ENCODE assay signal across 27 cellular contexts in the genomic region with DNA sequence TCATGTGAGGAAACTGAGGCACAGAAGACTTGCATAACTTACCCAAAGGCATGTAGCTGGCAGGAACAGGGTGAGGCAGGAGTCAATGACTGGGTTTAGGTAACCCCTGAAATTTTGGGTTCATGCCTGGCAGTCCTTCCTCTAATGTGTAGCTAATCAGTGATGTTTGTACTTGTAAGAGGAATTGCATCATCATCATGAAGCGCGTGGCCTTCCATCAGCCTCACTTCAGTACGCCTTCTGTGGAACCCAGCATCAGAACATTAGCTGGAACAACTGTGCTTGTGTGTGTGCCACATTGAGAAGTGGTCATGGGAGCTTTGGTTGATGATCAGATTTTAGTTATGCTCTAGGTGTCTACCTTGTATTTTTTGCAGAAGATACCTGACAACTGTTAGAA. TPM values are rescaled to one million over a fixed set of nuclear protein-coding genes. Genes with fewer than 3 reads are reported as not detected.
DNase-seq lines count a peak whose midpoint lies in the region; ATAC-seq and TF ChIP-seq lines count a peak whose summit lies in the region.
"Had no signal": no experiment of that assay in that cellular context is flagged by ENCODE, and none has a peak within 500 bp of the region (broad histone marks: within the 10 kb centered on the region; RNA-seq: fewer than 3 reads in every experiment).

No MANE protein-coding gene starts in this region.

- ATAC-seq in upper lobe of right lung = peak; percentile 59
- ATAC-seq: gastroesophageal sphincter, GM12878, left ventricle myocardium superior, natural killer cell had no signal

- no peaks in the 10 kb centered on the region for H3K4me1 Mint-ChIP-seq in activated naive CD4-positive, alpha-beta T cell treated with anti-CD3 and anti-CD28 coated beads for 36 hours (ENCODE audit: low read depth)
- peaks cover 3% of the 10 kb centered on the region for H3K4me1 Mint-ChIP-seq in activated T-helper 2 cell treated with anti-CD3 and anti-CD28 coated beads, Interferon-gamma antibody, Interleukin-2, Interleukin-4, amounts not matched to agents 10 μg/mL and 5 μg/mL and 100 μg/mL, durations not matched to agents 14 hours and 24 hours and 36 hours (ENCODE audit: low read depth)
- H3K4me1 Mint-ChIP-seq: brain, CD14-positive monocyte had no signal

- no peak overlapping the region for H3K4me3 Mint-ChIP-seq in activated naive CD4-positive, alpha-beta T cell treated with anti-CD3 and anti-CD28 coated beads for 36 hours
- H3K4me3 Mint-ChIP-seq in activated T-helper 2 cell treated with anti-CD3 and anti-CD28 coated beads, Interferon-gamma antibody, Interleukin-2, Interleukin-4, amounts not matched to agents 10 μg/mL and 5 μg/mL and 100 μg/mL, durations not matched to agents 14 hours and 24 hours and 36 hours (ENCODE audit: low read depth) = no peak overlapping the region
- H3K4me3 Mint-ChIP-seq: brain, CD14-positive monocyte, natural killer cell had no signal

- no peaks in the 10 kb centered on the region for H3K27me3 Mint-ChIP-seq in activated naive CD4-positive, alpha-beta T cell treated with anti-CD3 and anti-CD28 coated beads for 36 hours (ENCODE audit: low read depth)
- H3K27me3 Mint-ChIP-seq in activated T-helper 2 cell treated with anti-CD3 and anti-CD28 coated beads, Interferon-gamma antibody, Interleukin-2, Interleukin-4, amounts not matched to agents 10 μg/mL and 5 μg/mL and 100 μg/mL, durations not matched to agents 14 hours and 24 hours and 36 hours (ENCODE audit: low read depth) = no peaks in the 10 kb centered on the region
- H3K27me3 Mint-ChIP-seq: brain had no signal

- H3K27me3 ChIP-seq in upper lobe of right lung = no peaks in the 10 kb centered on the region
- no peaks in the 10 kb centered on the region for H3K27me3 ChIP-seq in colonic mucosa
- H3K27me3 ChIP-seq: esophagus squamous epithelium, gastroesophageal sphincter, ovary, right atrium auricular region had no signal

- TF ChIP-seq CTCF in upper lobe of right lung (IDR thresholded peaks at IDR 0.05) (no peak), colonic mucosa (IDR thresholded peaks at IDR 0.05) (no peak)

- CTCF ChIA-PET in activated naive CD4-positive, alpha-beta T cell treated with anti-CD3 and anti-CD28 coated beads for 36 hours (lab: Charles Lee) = interaction anchor here (0.6 to 4.8 kb wide), 19 partner anchors 8 to 369 kb away, joined by 3 to 29 read pairs (median 6); a partner anchor contains a TSS

- peak overlapping the region; percentile 28 for H3K27ac Mint-ChIP-seq in activated naive CD4-positive, alpha-beta T cell treated with anti-CD3 and anti-CD28 coated beads for 36 hours
- peak overlapping the region; percentile 8 for H3K27ac Mint-ChIP-seq in activated T-helper 2 cell treated with anti-CD3 and anti-CD28 coated beads, Interferon-gamma antibody, Interleukin-2, Interleukin-4, amounts not matched to agents 10 μg/mL and 5 μg/mL and 100 μg/mL, durations not matched to agents 14 hours and 24 hours and 36 hours
- H3K27ac Mint-ChIP-seq: natural killer cell had no signal

- H3K36me3 Mint-ChIP-seq in activated naive CD4-positive, alpha-beta T cell treated with anti-CD3 and anti-CD28 coated beads for 36 hours (ENCODE audit: low read depth) = peaks cover 38% of the 10 kb centered on the region
- H3K36me3 Mint-ChIP-seq in activated T-helper 2 cell treated with anti-CD3 and anti-CD28 coated beads, Interferon-gamma antibody, Interleukin-2, Interleukin-4, amounts not matched to agents 10 μg/mL and 5 μg/mL and 100 μg/mL, durations not matched to agents 14 hours and 24 hours and 36 hours (ENCODE audit: low read depth) = peaks cover 67% of the 10 kb centered on the region

- H3K4me1 ChIP-seq in upper lobe of right lung (no peaks in the 10 kb centered on the region), colonic mucosa (no peaks in the 10 kb centered on the region)
- H3K4me1 ChIP-seq: esophagus squamous epithelium, gastroesophageal sphincter, right atrium auricular region had no signal

- intact Hi-C loops in activated naive CD4-positive, alpha-beta T cell treated with anti-CD3 and anti-CD28 coated beads for 36 hours (cut with micrococcal nuclease) = no loop called here
- intact Hi-C loops in activated T-helper 2 cell treated with anti-CD3 and anti-CD28 coated beads, Interferon-gamma antibody, Interleukin-2, Interleukin-4, amounts not matched to agents 10 μg/mL and 5 μg/mL and 100 μg/mL, durations not matched to agents 14 hours and 24 hours and 36 hours (cut with micrococcal nuclease) = no loop called here
- intact Hi-C loops in upper lobe of right lung (cut with DNase I) (no loop called here), colonic mucosa (cut with DNase I) (no loop called here)

- no peaks in the 10 kb centered on the region for H3K9me3 Mint-ChIP-seq in activated naive CD4-positive, alpha-beta T cell treated with anti-CD3 and anti-CD28 coated beads for 36 hours
- H3K9me3 Mint-ChIP-seq in activated T-helper 2 cell treated with anti-CD3 and anti-CD28 coated beads, Interferon-gamma antibody, Interleukin-2, Interleukin-4, amounts not matched to agents 10 μg/mL and 5 μg/mL and 100 μg/mL, durations not matched to agents 14 hours and 24 hours and 36 hours = no peaks in the 10 kb centered on the region
- H3K9me3 Mint-ChIP-seq: brain, CD14-positive monocyte, natural killer cell had no signal

- H3K4me3 ChIP-seq in upper lobe of right lung (no peak overlapping the region), colonic mucosa (no peak overlapping the region)
- H3K4me3 ChIP-seq: esophagus squamous epithelium, gastroesophageal sphincter, GM12878, ovary, right atrium auricular region had no signal

- H3K36me3 ChIP-seq in upper lobe of right lung = peaks cover 78% of the 10 kb centered on the region
- H3K36me3 ChIP-seq in colonic mucosa = no peaks in the 10 kb centered on the region
- H3K36me3 ChIP-seq: ovary had no signal

- no peaks in the 10 kb centered on the region for H3K9me3 ChIP-seq in upper lobe of right lung
- H3K9me3 ChIP-seq in colonic mucosa = no peaks in the 10 kb centered on the region
- H3K9me3 ChIP-seq: esophagus squamous epithelium, gastroesophageal sphincter, ovary, right atrium auricular region had no signal

- DNase-seq in activated naive CD4-positive, alpha-beta T cell treated with anti-CD3 and anti-CD28 coated beads for 36 hours = no peak
- no peak for DNase-seq in activated naive CD4-positive, alpha-beta T cell (lab: John Stamatoyannopoulos, UW)
- no peak for DNase-seq in activated T-helper 2 cell treated with anti-CD3 and anti-CD28 coated beads, Interferon-gamma antibody, Interleukin-2, Interleukin-4, amounts not matched to agents 10 μg/mL and 5 μg/mL and 100 μg/mL, durations not matched to agents 14 hours and 24 hours and 36 hours (ENCODE audit: low spot score)
- peak; percentile 9 for DNase-seq in fibroblast of the conjunctiva (ENCODE audit: low read depth)
- DNase-seq in upper lobe of right lung = no peak
- DNase-seq in colonic mucosa = no peak
- DNase-seq in substantia nigra (lab: John Stamatoyannopoulos, UW) = no peak
- DNase-seq: Calu3; effector CD8-positive, alpha-beta T cell; esophagus squamous epithelium; hypothalamus; Karpas-422; left ventricle myocardium superior; midbrain; natural killer cell; NCI-H1092 treated with DMSO at 0.1 percent for 48 hours; NCI-H2029 treated with DMSO at 0.1 percent for 48 hours; NCI-H774; ovary; stimulated activated CD4-positive, alpha-beta T cell treated with anti-CD3 and anti-CD28 coated beads, Interleukin-4, amount 100 ng/mL, for 24 hours; stimulated activated naive CD4-positive, alpha-beta T cell; WERI-Rb-1 had no signal

- no peak overlapping the region for H3K27ac ChIP-seq in upper lobe of right lung
- no peak overlapping the region for H3K27ac ChIP-seq in colonic mucosa
- no peak overlapping the region for H3K27ac ChIP-seq in substantia nigra (ENCODE audit: low read depth, low read length, poor library complexity, severe bottlenecking)
- H3K27ac ChIP-seq: esophagus squamous epithelium, gastroesophageal sphincter, ovary, right atrium auricular region, WERI-Rb-1 had no signal

- H3K9ac ChIP-seq in colonic mucosa (ENCODE audit: low read depth in 2 of 2, low read length in 2 of 2) = no peak overlapping the region

RNA-seq across cellular contexts. Expression of a gene that starts 18.2 kb away (rescaled TPM):
- 10 to 100 TPM; 21.5 to 21.6 TPM for total RNA-seq in activated naive CD4-positive, alpha-beta T cell treated with anti-CD3 and anti-CD28 coated beads for 36 hours
- total RNA-seq in activated T-helper 2 cell treated with anti-CD3 and anti-CD28 coated beads, Interferon-gamma antibody, Interleukin-2, Interleukin-4, amounts not matched to agents 10 μg/mL and 5 μg/mL and 100 μg/mL, durations not matched to agents 14 hours and 24 hours and 36 hours = 24.3 and 25.1 TPM in 2 replicates
- total RNA-seq in upper lobe of right lung (23.4 TPM), colonic mucosa (10 to 100 TPM; 25.7 to 27.4 TPM)
